Comparison of ENCODE assay signal across 9 cellular contexts in the genomic region with DNA sequence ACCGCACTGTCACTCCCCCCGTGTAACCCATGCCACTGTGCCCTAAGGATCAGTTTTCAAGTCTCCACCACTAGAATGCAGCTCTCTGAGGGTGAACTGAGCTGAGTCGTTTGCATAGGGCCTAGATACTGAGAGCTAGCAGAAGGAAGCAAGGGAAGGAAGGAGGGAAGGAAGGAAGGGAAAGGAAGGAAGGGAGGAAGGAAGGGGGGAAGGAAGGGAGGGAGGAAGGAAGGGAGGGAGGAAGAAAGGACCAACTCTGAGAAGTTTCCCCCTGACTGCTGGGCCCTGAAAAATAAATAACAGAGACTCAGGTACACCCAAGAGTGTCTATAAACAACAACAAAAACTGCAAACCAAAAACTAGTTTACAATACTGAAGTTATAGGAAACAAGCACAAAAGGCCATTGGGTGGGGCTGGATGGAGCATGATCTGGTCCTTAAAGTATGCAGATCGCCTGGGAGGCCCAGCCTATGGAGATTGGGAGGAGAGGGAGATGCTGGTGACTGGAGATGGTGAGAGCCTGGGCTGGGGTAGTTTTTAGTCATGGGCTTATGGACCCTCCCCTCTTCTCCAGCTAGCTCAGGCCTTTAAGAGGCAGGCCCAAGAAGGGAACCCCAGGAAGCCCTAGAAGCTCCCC. TPM values are rescaled to one million over a fixed set of nuclear protein-coding genes. Genes with fewer than 3 reads are reported as not detected.
DNase-seq lines count a peak whose midpoint lies in the region; TF ChIP-seq lines count a peak whose summit lies in the region.
"Had no signal": no experiment of that assay in that cellular context is flagged by ENCODE, and none has a peak within 500 bp of the region (broad histone marks: within the 10 kb centered on the region; RNA-seq: fewer than 3 reads in every experiment).

No MANE protein-coding gene starts in this region.

- peak overlapping the region in 5 of 8 donors; percentile 61 to 97 (median 71) for H3K27ac Mint-ChIP-seq in CD8-positive, alpha-beta memory T cell
- peak overlapping the region; percentile 100 for H3K27ac Mint-ChIP-seq in neural crest cell (ENCODE audit: unreplicated experiment)

- H3K4me3 ChIP-seq in CD8-positive, alpha-beta memory T cell (ENCODE audit: low read length) = no peak overlapping the region
- H3K4me3 ChIP-seq in HEK293 (ENCODE audit: low read depth, low read length) = no peak overlapping the region

- H3K36me3 Mint-ChIP-seq in CD8-positive, alpha-beta memory T cell = peaks cover 3 to 23% (median 4%) of the 10 kb centered on the region in 3 donors
- H3K36me3 Mint-ChIP-seq in neural crest cell (ENCODE audit: low read depth) = peaks cover 7% of the 10 kb centered on the region

- POLR2A ChIA-PET in CD8-positive, alpha-beta memory T cell (lab: Charles Lee) = no interaction called here
- POLR2A ChIA-PET in HEK293 (lab: Yijun Ruan, JAX) = interaction anchor here (0.6 kb wide), 1 partner anchor 77 kb away, joined by 5 read pairs; no protein-coding TSS in a partner anchor

- peaks cover 14% of the 10 kb centered on the region for H3K36me3 ChIP-seq in CD8-positive, alpha-beta memory T cell (ENCODE audit: insufficient read depth, low read length)
- peaks cover 2 to 17% of the 10 kb centered on the region in 2 experiments; a peak in 2 of 3 replicates for H3K36me3 ChIP-seq in HEK293 (ENCODE audit: control insufficient read depth in 2 of 2, insufficient read depth in 1 of 2, low read length in 2 of 2)

- no peaks in the 10 kb centered on the region for H3K9me3 Mint-ChIP-seq in CD8-positive, alpha-beta memory T cell
- no peaks in the 10 kb centered on the region for H3K9me3 Mint-ChIP-seq in neural crest cell
- H3K9me3 Mint-ChIP-seq: activated CD4-positive, alpha-beta memory T cell treated with anti-CD3 and anti-CD28 coated beads, Interleukin-2, amount 10 ng/mL, durations not matched to agents 7 days and 5 days; effector memory CD8-positive, alpha-beta T cell had no signal

- peaks cover 27 to 34% (median 31%) of the 10 kb centered on the region in 3 donors for H3K4me1 Mint-ChIP-seq in CD8-positive, alpha-beta memory T cell
- peaks cover 35% of the 10 kb centered on the region for H3K4me1 Mint-ChIP-seq in neural crest cell

- DNase-seq in CD8-positive, alpha-beta memory T cell = no peak
- DNase-seq in dedifferentiated amniotic fluid mesenchymal stem cell (ENCODE audit: extremely low spot score) (peak; percentile 48), neural crest cell (ENCODE audit: low read depth, low spot score) (no peak), HT-29 (ENCODE audit: low spot score) (no peak), NCI-H1436 (lab: John Stamatoyannopoulos, UW) (no peak)
- no peak for DNase-seq in activated CD8-positive, alpha-beta memory T cell treated with anti-CD3 and anti-CD28 coated beads for 24 hours
- DNase-seq: activated CD4-positive, alpha-beta memory T cell treated with anti-CD3 and anti-CD28 coated beads, Interleukin-2, amount 10 ng/mL, durations not matched to agents 7 days and 5 days; effector memory CD8-positive, alpha-beta T cell had no signal

- CTCF ChIA-PET in CD8-positive, alpha-beta memory T cell (lab: Charles Lee) = no interaction called here
- CTCF ChIA-PET in HEK293 (lab: Yijun Ruan, JAX) = interaction anchor here (0.6 to 0.7 kb wide), 3 partner anchors 10 to 211 kb away, joined by 3 read pairs; no protein-coding TSS in a partner anchor

- no peak for TF ChIP-seq CTCF in HEK293 (tag by site-specific recombination; IDR thresholded peaks at IDR 0.05)
- TF ChIP-seq CTCF in neural crest cell (conservative IDR thresholded peaks at IDR 0.05) = no peak

- H3K27me3 Mint-ChIP-seq in CD8-positive, alpha-beta memory T cell = no peaks in the 10 kb centered on the region
- H3K27me3 Mint-ChIP-seq in neural crest cell (ENCODE audit: low read depth) = no peaks in the 10 kb centered on the region
- H3K27me3 Mint-ChIP-seq: activated CD4-positive, alpha-beta memory T cell treated with anti-CD3 and anti-CD28 coated beads, Interleukin-2, amount 10 ng/mL, durations not matched to agents 7 days and 5 days; effector memory CD8-positive, alpha-beta T cell had no signal

- no peak overlapping the region for H3K27ac ChIP-seq in CD8-positive, alpha-beta memory T cell (ENCODE audit: low read depth, low read length)
- no peak overlapping the region for H3K27ac ChIP-seq in HEK293 (ENCODE audit: extremely low read depth, low read depth, low read length)

- no peaks in the 10 kb centered on the region for H3K27me3 ChIP-seq in CD8-positive, alpha-beta memory T cell (ENCODE audit: insufficient read depth, low read length, poor library complexity, severe bottlenecking)

- H3K4me1 ChIP-seq in CD8-positive, alpha-beta memory T cell (ENCODE audit: insufficient read depth, low read length) = peaks cover 14% of the 10 kb centered on the region
- H3K4me1 ChIP-seq in HEK293 (ENCODE audit: control insufficient read depth, insufficient read depth, low read length) = no peaks in the 10 kb centered on the region

- no peaks in the 10 kb centered on the region for H3K9me3 ChIP-seq in CD8-positive, alpha-beta memory T cell (ENCODE audit: low read length)
- no peaks in the 10 kb centered on the region for H3K9me3 ChIP-seq in HEK293 (ENCODE audit: control insufficient read depth, insufficient read depth, low read depth, low read length)

- peak overlapping the region in 3 of 7 donors; percentile 32 to 92 (median 70) for H3K4me3 Mint-ChIP-seq in CD8-positive, alpha-beta memory T cell
- H3K4me3 Mint-ChIP-seq in neural crest cell = peak overlapping the region; percentile 99

TF ChIP-seq in HEK293, 187 proteins besides CTCF, POLR2A, EP300 and RAD21 (continues in another document):
- TF ChIP-seq KLF1 (tag by site-specific recombination; IDR thresholded peaks at IDR 0.05) = peak; percentile 18; the same call in 1 of the 2 replicates
- no peak for TF ChIP-seq RBAK (tag by site-specific recombination; IDR thresholded peaks at IDR 0.05)
- TF ChIP-seq, protein P1, sequence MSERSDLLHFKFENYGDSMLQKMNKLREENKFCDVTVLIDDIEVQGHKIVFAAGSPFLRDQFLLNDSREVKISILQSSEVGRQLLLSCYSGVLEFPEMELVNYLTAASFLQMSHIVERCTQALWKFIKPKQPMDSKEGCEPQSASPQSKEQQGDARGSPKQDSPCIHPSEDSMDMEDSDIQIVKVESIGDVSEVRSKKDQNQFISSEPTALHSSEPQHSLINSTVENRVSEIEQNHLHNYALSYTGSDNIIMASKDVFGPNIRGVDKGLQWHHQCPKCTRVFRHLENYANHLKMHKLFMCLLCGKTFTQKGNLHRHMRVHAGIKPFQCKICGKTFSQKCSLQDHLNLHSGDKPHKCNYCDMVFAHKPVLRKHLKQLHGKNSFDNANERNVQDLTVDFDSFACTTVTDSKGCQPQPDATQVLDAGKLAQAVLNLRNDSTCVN (tag by site-specific recombination; optimal IDR thresholded peaks at IDR 0.05) = peak; percentile 9
- TF ChIP-seq ZNF280D (tag by site-specific recombination; IDR thresholded peaks at IDR 0.05) = no peak
- no peak for TF ChIP-seq ZNF157 (tag by site-specific recombination; IDR thresholded peaks at IDR 0.05)
- TF ChIP-seq ZNF366 (tag by site-specific recombination; conservative IDR thresholded peaks at IDR 0.05) = peak; percentile 94
- no peak for TF ChIP-seq ZNF624 (tag by site-specific recombination; IDR thresholded peaks at IDR 0.05)
- no peak for TF ChIP-seq FEZF1 (tag by site-specific recombination; IDR thresholded peaks at IDR 0.05)

RNA-seq across cellular contexts. Expression of gene MRPS15, which starts 1.7 kb away (rescaled TPM):
- 100 to 1,000 TPM; 134 to 143 TPM for total RNA-seq in CD8-positive, alpha-beta memory T cell
- 76.5 TPM for polyA plus RNA-seq in CD8-positive, alpha-beta memory T cell
- 89.8 and 97.3 TPM in 2 replicates for total RNA-seq in neural crest cell
- total RNA-seq in HT-29 (2014; rRNA removed; shearing (Covaris generic)) = 184 and 209 TPM in 2 replicates

RNA-seq across cellular contexts. Expression of gene OSCP1, which starts 15.6 kb away (rescaled TPM):
- 1 to 10 TPM; 2.0 to 2.7 TPM for total RNA-seq in CD8-positive, alpha-beta memory T cell
- not detected for polyA plus RNA-seq in CD8-positive, alpha-beta memory T cell
- total RNA-seq in neural crest cell = 10.5 and 11.5 TPM in 2 replicates
- 1.1 and 2.0 TPM in 2 replicates for total RNA-seq in HT-29 (2014; rRNA removed; shearing (Covaris generic))

RNA-seq across cellular contexts. Expression of gene CSF3R, which starts 16.9 kb away (rescaled TPM):
- under 1 TPM; 0.11 to 0.40 TPM for total RNA-seq in CD8-positive, alpha-beta memory T cell
- not detected for polyA plus RNA-seq in CD8-positive, alpha-beta memory T cell
- not detected in 2 replicates for total RNA-seq in neural crest cell
- total RNA-seq in HT-29 (2014; rRNA removed; shearing (Covaris generic)) = under 0.01 TPM in 1 of 2 replicates, not detected in the other
